Comparison of ENCODE assay signal across 17 cellular contexts in the genomic region with DNA sequence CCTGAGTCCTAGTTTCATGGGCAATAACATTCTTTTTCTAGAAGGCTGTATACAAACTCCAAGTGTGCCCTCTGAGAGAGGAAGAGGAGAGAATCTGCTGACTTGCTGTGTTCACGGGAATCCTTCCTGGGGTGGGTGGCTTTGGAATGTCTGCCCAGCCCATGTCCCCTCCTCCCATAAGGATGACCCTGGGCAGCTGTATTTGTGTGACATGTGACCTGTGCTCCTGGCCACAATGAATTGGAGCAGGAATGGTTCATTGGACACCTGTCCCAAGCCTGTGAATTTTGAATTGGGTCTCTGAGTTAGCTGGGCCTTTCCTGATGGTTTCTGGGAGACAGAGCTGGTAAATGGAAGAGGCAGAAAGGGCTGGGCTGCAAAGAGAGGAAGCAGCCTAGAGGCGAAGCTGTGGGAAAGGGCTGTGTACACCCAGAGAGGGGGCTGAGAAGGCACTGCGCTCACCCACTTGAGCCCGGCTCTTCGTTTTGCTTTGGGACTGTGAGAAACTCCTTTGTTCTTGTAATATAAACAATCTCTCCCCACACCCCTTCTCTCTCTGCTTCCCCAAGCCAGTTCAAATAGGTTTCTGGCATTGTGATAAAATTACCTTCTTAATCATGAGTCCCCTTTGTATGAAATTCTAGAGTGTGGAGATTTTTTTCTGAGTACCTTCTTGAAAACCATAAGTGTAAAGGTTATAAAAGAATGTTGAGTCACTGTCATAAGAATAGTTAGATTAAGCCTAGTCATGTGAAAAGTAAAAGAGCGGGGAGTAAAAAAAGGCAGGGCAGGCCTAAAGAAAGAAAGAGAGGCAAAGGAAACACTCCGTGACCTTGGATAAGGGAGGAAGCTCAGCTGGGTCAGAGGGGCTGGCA. TPM values are rescaled to one million over a fixed set of nuclear protein-coding genes. Genes with fewer than 3 reads are reported as not detected.
DNase-seq lines count a peak whose midpoint lies in the region; TF ChIP-seq lines count a peak whose summit lies in the region.
"Had no signal": no experiment of that assay in that cellular context is flagged by ENCODE, and none has a peak within 500 bp of the region (broad histone marks: within the 10 kb centered on the region; RNA-seq: fewer than 3 reads in every experiment).

No MANE protein-coding gene starts in this region.

- no peak for DNase-seq in Caco-2
- DNase-seq in SJSA1 (ENCODE audit: low read depth in 1 of 2, low spot score in 2 of 2): peak; percentile 7 to 36
- DNase-seq in foreskin melanocyte: peak; percentile 11
- DNase-seq in retinal pigment epithelial cell (ENCODE audit: low read depth): peak; percentile 63
- DNase-seq in esophagus muscularis mucosa (ENCODE audit: extremely low spot score): no peak
- DNase-seq in GM13976 (ENCODE audit: low spot score): no peak
- no peak for DNase-seq in stimulated activated CD4-positive, alpha-beta T cell treated with anti-CD3 and anti-CD28 coated beads, Interleukin-15, amount 100 ng/mL, for 24 hours
- DNase-seq: activated CD4-positive, alpha-beta T cell treated with anti-CD3 and anti-CD28 coated beads for 48 hours; activated naive CD4-positive, alpha-beta T cell treated with anti-CD3 and anti-CD28 coated beads, Interleukin-2, amount 10 ng/mL, durations not matched to agents 7 days and 5 days; central memory CD4-positive, alpha-beta T cell; DND-41; naive B cell; NCI-H2081; PC-3; substantia nigra had no signal

- H3K9me3 ChIP-seq in Caco-2: no peaks in the 10 kb centered on the region
- 0 out of 2 replicates have a peak, but pooled peaks cover 2% of the 10 kb centered on the region for H3K9me3 ChIP-seq in SJSA1 (replicated peaks)
- H3K9me3 ChIP-seq in esophagus muscularis mucosa: no peaks in the 10 kb centered on the region

- no peaks in the 10 kb centered on the region for H3K9me3 Mint-ChIP-seq in Caco-2 (ENCODE audit: unreplicated experiment)
- H3K9me3 Mint-ChIP-seq: activated naive CD4-positive, alpha-beta T cell treated with anti-CD3 and anti-CD28 coated beads, Interleukin-2, amount 10 ng/mL, durations not matched to agents 7 days and 5 days had no signal

- POLR2A ChIA-PET in Caco-2 (lab: Charles Lee): no interaction called here

- no peak for TF ChIP-seq EP300 in esophagus muscularis mucosa (IDR thresholded peaks at IDR 0.05)

- CTCF ChIA-PET in Caco-2 (lab: Charles Lee): interaction anchor here (0.6 to 1.1 kb wide), 3 partner anchors 98 to 293 kb away, joined by 3 to 4 read pairs (median 3); no protein-coding TSS in a partner anchor

- WGBS in esophagus muscularis mucosa: 82% methylated on average over 7 of the region's 7 CpGs

- H3K4me1 ChIP-seq in Caco-2 (peaks cover 16% of the 10 kb centered on the region), SJSA1 (replicated peaks) (peaks cover 11% of the 10 kb centered on the region), esophagus muscularis mucosa (no peaks in the 10 kb centered on the region)

- H3K36me3 ChIP-seq in Caco-2 (ENCODE audit: control insufficient read depth, insufficient read depth, low read length) (no peaks in the 10 kb centered on the region), SJSA1 (no peaks in the 10 kb centered on the region), esophagus muscularis mucosa (peaks cover 0 to 19% (median 0%) of the 10 kb centered on the region in 4 donors)

- H3K36me3 Mint-ChIP-seq in Caco-2 (ENCODE audit: insufficient read depth, unreplicated experiment): no peaks in the 10 kb centered on the region
- H3K36me3 Mint-ChIP-seq: naive B cell had no signal

- H3K4me3 Mint-ChIP-seq in Caco-2 (ENCODE audit: unreplicated experiment): no peak overlapping the region
- H3K4me3 Mint-ChIP-seq: activated naive CD4-positive, alpha-beta T cell treated with anti-CD3 and anti-CD28 coated beads, Interleukin-2, amount 10 ng/mL, durations not matched to agents 7 days and 5 days; B cell had no signal

- no peak for TF ChIP-seq POLR2A in esophagus muscularis mucosa (IDR thresholded peaks at IDR 0.05; ENCODE audit: low read depth)

- in situ Hi-C loops in GM13976 (cut with MboI; ENCODE audit: low sequenced_read_pairs, unreplicated experiment): no loop called here

- peaks cover 19% of the 10 kb centered on the region for H3K4me1 Mint-ChIP-seq in Caco-2 (ENCODE audit: low read depth, unreplicated experiment)

- H3K27me3 ChIP-seq in Caco-2 (replicated peaks; ENCODE audit: control insufficient read depth, insufficient read depth, low read length) (no peaks in the 10 kb centered on the region), SJSA1 (replicated peaks) (0 out of 2 replicates have a peak, but pooled peaks cover 2% of the 10 kb centered on the region), esophagus muscularis mucosa (no peaks in the 10 kb centered on the region)

- H3K4me3 ChIP-seq in Caco-2 (ENCODE audit: low read depth, low read length) (no peak overlapping the region), SJSA1 (no peak overlapping the region), retinal pigment epithelial cell (ENCODE audit: low read length) (no peak overlapping the region), esophagus muscularis mucosa (no peak overlapping the region)
- H3K4me3 ChIP-seq: SK-N-MC had no signal

- H3K27ac ChIP-seq in SJSA1 (peak overlapping the region; percentile 24), esophagus muscularis mucosa (replicated peaks in 1 of 4) (no peak overlapping the region)
- H3K27ac ChIP-seq: SK-N-MC had no signal

- H3K27ac Mint-ChIP-seq in Caco-2 (ENCODE audit: unreplicated experiment): peak overlapping the region; percentile 51
- H3K27ac Mint-ChIP-seq: activated naive CD4-positive, alpha-beta T cell treated with anti-CD3 and anti-CD28 coated beads, Interleukin-2, amount 10 ng/mL, durations not matched to agents 7 days and 5 days; B cell had no signal

- intact Hi-C loops in Caco-2 (cut with micrococcal nuclease; ENCODE audit: unreplicated experiment): no loop called here
- intact Hi-C loops in esophagus muscularis mucosa (cut with DNase I): no loop called here

- H3K27me3 Mint-ChIP-seq in Caco-2 (ENCODE audit: insufficient read depth, unreplicated experiment): no peaks in the 10 kb centered on the region
- H3K27me3 Mint-ChIP-seq: B cell, naive B cell had no signal

- BruUV-seq in Caco-2 (replicated peaks; lab: Mats Ljungman, UMichigan): no TSS peak

- TF ChIP-seq CTCF in Caco-2 (IDR thresholded peaks at IDR 0.05; ENCODE audit: insufficient read depth in 1 of 2, low read depth in 1 of 2, low read length in 1 of 2, severe bottlenecking in 1 of 2, unreplicated experiment in 1 of 2): no peak
- no peak for TF ChIP-seq CTCF in retinal pigment epithelial cell (conservative IDR thresholded peaks at IDR 0.05; ENCODE audit: low read depth, low read length)
- no peak for TF ChIP-seq CTCF in esophagus muscularis mucosa (IDR thresholded peaks at IDR 0.05)
- no peak for TF ChIP-seq CTCF in GM13976 (IDR thresholded peaks at IDR 0.05; ENCODE audit: borderline replicate concordance, control extremely low read depth, extremely low read depth, insufficient read depth, missing control alignments)

RNA-seq across cellular contexts. Expression of gene SLC4A5, which starts 49.8 kb away (rescaled TPM):
- 1.9 and 2.2 TPM in 2 replicates for total RNA-seq in Caco-2 (2022)
- total RNA-seq in SJSA1 (2014; rRNA removed; shearing (Covaris generic)): 0.08 TPM in 1 of 2 replicates, not detected in the other
- total RNA-seq in esophagus muscularis mucosa: 1 to 10 TPM in 3 of 4 donors, under 1 TPM in 1; 0.50 to 1.8 (median 1.4) TPM

Comparison
In these comparisons a context has a peak if more than half of its experiments do, and no peak if none do; other contexts are left out.
1. DNase-seq: peak in SJSA1 (2 of 2), foreskin melanocyte (single experiment) and retinal pigment epithelial cell (single experiment); none in Caco-2 (0 of 2), esophagus muscularis mucosa (single experiment), GM13976 (single experiment) and stimulated activated CD4-positive, alpha-beta T cell treated with anti-CD3 and anti-CD28 coated beads, Interleukin-15, amount 100 ng/mL, for 24 hours (single experiment).